In genomic region chr15:80831192-80831591, GRCh38 we compare ENCODE assay signal across 19 cellular contexts. TPM values are rescaled to one million over a fixed set of nuclear protein-coding genes. Genes with fewer than 3 reads are reported as not detected.
DNase-seq lines count a peak whose midpoint lies in the region; FAIRE-seq and TF ChIP-seq lines count a peak whose summit lies in the region.
"Had no signal": no experiment of that assay in that cellular context is flagged by ENCODE, and none has a peak within 500 bp of the region (broad histone marks: within the 10 kb centered on the region; RNA-seq: fewer than 3 reads in every experiment).

No MANE protein-coding gene starts in this region.

- H3K4me2 ChIP-seq in BLaER1 treated with 17β-estradiol and CSF1 and Interleukin-3, amounts not matched to agents 10 nM and 100 nM = peak overlapping the region in 9 of 11 experiments; percentile 45 to 91 (median 68); a peak in 17 of 22 replicates
- peak overlapping the region; percentile 27 for H3K4me2 ChIP-seq in H9 (ENCODE audit: insufficient read depth, insufficient read length, low read length)
- H3K4me2 ChIP-seq in H1 (ENCODE audit: insufficient read depth in 1 of 2, low read depth in 2 of 2, low read length in 2 of 2) = no peak overlapping the region; a peak in 1 of 4 replicates

- TF ChIP-seq POLR2A in H1 (IDR thresholded peaks at IDR 0.05; ENCODE audit: control extremely low read depth in 1 of 2, low read depth in 2 of 2, low read length in 2 of 2) = no peak

- H3K79me1 ChIP-seq in H9 (ENCODE audit: insufficient read depth, low read depth, low read length, poor library complexity, severe bottlenecking) (no peaks in the 10 kb centered on the region), H1 (ENCODE audit: low read depth, low read length) (no peaks in the 10 kb centered on the region)

- no peaks in the 10 kb centered on the region for H4K20me1 ChIP-seq in BLaER1 treated with 17β-estradiol and CSF1 and Interleukin-3, amounts not matched to agents 10 nM and 100 nM
- H4K20me1 ChIP-seq in H9 (ENCODE audit: control insufficient read depth, insufficient read depth, insufficient read length) (no peaks in the 10 kb centered on the region), H1 (replicated peaks in 1 of 2; ENCODE audit: control insufficient read depth in 1 of 2, insufficient read depth in 2 of 2, low read length in 2 of 2) (no peaks in the 10 kb centered on the region)

- H3K36me3 Mint-ChIP-seq in H9 (ENCODE audit: insufficient read depth in 1 of 3, low read depth in 3 of 3) (no peaks in the 10 kb centered on the region; a peak in 2 of 7 replicates), neural crest cell (ENCODE audit: low read depth) (no peaks in the 10 kb centered on the region)
- H3K36me3 Mint-ChIP-seq: CD14-positive monocyte; CD4-positive, alpha-beta memory T cell had no signal

- H3K27me3 Mint-ChIP-seq in H9 (ENCODE audit: low read depth) (peaks cover 2% of the 10 kb centered on the region; the same call in 1 of the 2 replicates), neural crest cell (ENCODE audit: low read depth) (no peaks in the 10 kb centered on the region)
- H3K27me3 Mint-ChIP-seq: CD4-positive, alpha-beta memory T cell had no signal

- peak overlapping the region in 1 of 3 experiments; percentile 88; a peak in 2 of 7 replicates for H3K27ac Mint-ChIP-seq in H9
- H3K27ac Mint-ChIP-seq in neural crest cell (ENCODE audit: unreplicated experiment) = peak overlapping the region; percentile 10
- H3K27ac Mint-ChIP-seq: CD14-positive monocyte; CD4-positive, alpha-beta memory T cell had no signal

- H2AFZ ChIP-seq in H9 (ENCODE audit: low read length) (no peak overlapping the region), H1 (ENCODE audit: low read length) (no peak overlapping the region)

- H2BK15ac ChIP-seq in H9 (ENCODE audit: low read depth, low read length) (no peak overlapping the region), H1 (ENCODE audit: low read length) (no peak overlapping the region)

- WGBS in H9 (ENCODE audit: extremely low coverage, insufficient read length, low lambda C conversion rate) = no CpG with 5 or more reads among the region's 7 CpGs
- WGBS in H1 (ENCODE audit: extremely low coverage in 1 of 2, insufficient coverage in 1 of 2, insufficient read length in 1 of 2, insufficient replicate concordance in 2 of 2, low coverage in 1 of 2, low lambda C conversion rate in 2 of 2, missing lambda C conversion rate in 1 of 2), 2 experiments = 84% methylated on average over 7 of the region's 7 CpGs; no CpG with 5 or more reads in 1 of the 2 experiments

- H3K27ac ChIP-seq in BLaER1 treated with 17β-estradiol and CSF1 and Interleukin-3, amounts not matched to agents 10 nM and 100 nM = peak overlapping the region in 4 of 11 experiments; percentile 3 to 33 (median 6); a peak in 2 of 22 replicates
- H3K27ac ChIP-seq in H9 (ENCODE audit: insufficient read length, low read depth, low read length) = peak overlapping the region; percentile 75
- no peak overlapping the region for H3K27ac ChIP-seq in H1 (ENCODE audit: low read depth, low read length)
- H3K27ac ChIP-seq: HL-60 had no signal

- H2BK5ac ChIP-seq in H9 (ENCODE audit: insufficient read length, low read length) = peak overlapping the region; percentile 5
- peak overlapping the region; percentile 95 for H2BK5ac ChIP-seq in H1 (ENCODE audit: low read depth, low read length)

- peak overlapping the region; percentile 93 for H2BK12ac ChIP-seq in H9 (ENCODE audit: insufficient read length, low read depth, low read length)
- H2BK12ac ChIP-seq in H1 (ENCODE audit: low read depth, low read length) = peak overlapping the region; percentile 82

- no peaks in the 10 kb centered on the region for H3K27me3 ChIP-seq in BLaER1 treated with 17β-estradiol and CSF1 and Interleukin-3, amounts not matched to agents 10 nM and 100 nM
- H3K27me3 ChIP-seq in H9 (ENCODE audit: insufficient read depth, low read length) (no peaks in the 10 kb centered on the region), H1 (replicated peaks in 1 of 4; ENCODE audit: control insufficient read depth in 3 of 4, extremely low read depth in 1 of 4, insufficient read depth in 3 of 4, low read length in 3 of 4) (no peaks in the 10 kb centered on the region)
- H3K27me3 ChIP-seq: BE2C had no signal

- TF ChIP-seq EP300 in H1 (IDR thresholded peaks at IDR 0.05; ENCODE audit: borderline replicate concordance in 1 of 2, low read depth in 2 of 2, low read length in 2 of 2) = no peak

- H3K4me3 ChIP-seq in BLaER1 treated with 17β-estradiol and CSF1 and Interleukin-3, amounts not matched to agents 10 nM and 100 nM = no peak overlapping the region
- H3K4me3 ChIP-seq in H1 (ENCODE audit: extremely low read depth in 1 of 4, insufficient read depth in 2 of 4, low read depth in 3 of 4, low read length in 4 of 4) = no peak overlapping the region
- H3K4me3 ChIP-seq: HAP-1 had no signal

- no peak overlapping the region for H4K5ac ChIP-seq in H9 (ENCODE audit: insufficient read length, low read depth, low read length)
- H4K5ac ChIP-seq in H1 (ENCODE audit: insufficient read length, low read depth, low read length) = no peak overlapping the region

- no peaks in the 10 kb centered on the region for H3K79me2 ChIP-seq in H9 (ENCODE audit: insufficient read depth, low read length)
- no peaks in the 10 kb centered on the region for H3K79me2 ChIP-seq in H1 (ENCODE audit: control insufficient read depth in 1 of 2, insufficient read depth in 2 of 2, low read length in 2 of 2)

- H3K23me2 ChIP-seq in H9 (ENCODE audit: insufficient read length, low read depth, low read length, poor library complexity, severe bottlenecking) (no peaks in the 10 kb centered on the region), H1 (ENCODE audit: low read depth, low read length) (no peaks in the 10 kb centered on the region)

- peak overlapping the region; percentile 25 for H4K8ac ChIP-seq in H9 (replicated peaks; ENCODE audit: insufficient read length, low read depth, low read length)
- H4K8ac ChIP-seq in H1 (ENCODE audit: extremely low read depth, insufficient read depth, low read length) = peak overlapping the region; percentile 66

- H4K91ac ChIP-seq in H9 (ENCODE audit: insufficient read length, low read depth, low read length) (peak overlapping the region; percentile 96), H1 (replicated peaks; ENCODE audit: insufficient read length, low read length) (peak overlapping the region; percentile 57)

- FAIRE-seq in H1 (lab: Jason Lieb, UNC) (no peak), frontal cortex (lab: Jason Lieb, UNC) (no peak)
- FAIRE-seq: A204.1 had no signal

- H3K56ac ChIP-seq in H9 (ENCODE audit: insufficient read length, low read depth, low read length) (no peak overlapping the region), H1 (replicated peaks; ENCODE audit: insufficient read length, low read depth, low read length) (no peak overlapping the region)

- no peak for TF ChIP-seq CTCF in H9 (conservative IDR thresholded peaks at IDR 0.05)
- TF ChIP-seq CTCF in H1 (IDR thresholded peaks at IDR 0.05; ENCODE audit: control extremely low read depth in 1 of 3, insufficient read depth in 1 of 3, low read depth in 1 of 3, low read length in 3 of 3) = no peak
- TF ChIP-seq CTCF in neural crest cell (conservative IDR thresholded peaks at IDR 0.05) = no peak

- H3K4me3 Mint-ChIP-seq in H9 (peak overlapping the region in 1 of 2 experiments; percentile 16; a peak in 1 of 5 replicates), neural crest cell (no peak overlapping the region)
- H3K4me3 Mint-ChIP-seq: CD14-positive monocyte; CD4-positive, alpha-beta memory T cell had no signal

- no peak for DNase-seq in H9
- DNase-seq in H1 (ENCODE audit: low read depth in 1 of 2, low spot score in 2 of 2) = no peak
- DNase-seq in neural crest cell (ENCODE audit: low read depth, low spot score) = no peak
- no peak for DNase-seq in superior temporal gyrus (ENCODE audit: extremely low spot score)
- DNase-seq in stimulated activated CD8-positive, alpha-beta memory T cell treated with anti-CD3 and anti-CD28 coated beads, Interleukin-4, amount 100 ng/mL, for 48 hours = no peak
- no peak for DNase-seq in NCI-H2107 treated with DMSO at 0.1 percent for 48 hours (lab: John Stamatoyannopoulos, UW; ENCODE audit: unreplicated experiment)
- DNase-seq in frontal cortex (ENCODE audit: low spot score in 2 of 2) = no peak
- DNase-seq: ACHN; BE2C; CD4-positive, alpha-beta memory T cell; DMS153; DMS79; GDM1; GOT3 had no signal

- POLR2A ChIA-PET in H1 (lab: Charles Lee; ENCODE audit: partially characterized antibody) = interaction anchor here (0.8 to 1.7 kb wide), 3 partner anchors 10 to 136 kb away, joined by 3 to 4 read pairs (median 4); no protein-coding TSS in a partner anchor

- H3K4me1 Mint-ChIP-seq in H9 = peaks cover 32 to 37% of the 10 kb centered on the region in 2 experiments
- H3K4me1 Mint-ChIP-seq in neural crest cell = no peaks in the 10 kb centered on the region
- H3K4me1 Mint-ChIP-seq: CD4-positive, alpha-beta memory T cell had no signal

- H2BK20ac ChIP-seq in H9 (ENCODE audit: low read depth, low read length, poor library complexity, severe bottlenecking) (no peak overlapping the region), H1 (ENCODE audit: low read length) (peak overlapping the region; percentile 96)

- no peak overlapping the region for H3K9ac ChIP-seq in BLaER1 treated with 17β-estradiol and CSF1 and Interleukin-3, amounts not matched to agents 10 nM and 100 nM
- H3K9ac ChIP-seq in H9 (ENCODE audit: extremely low read depth, insufficient read length, low read length) (no peak overlapping the region), H1 (replicated peaks in 1 of 4; ENCODE audit: extremely low read depth in 1 of 4, low read depth in 3 of 4, low read length in 3 of 4) (no peak overlapping the region)

- TF ChIP-seq RAD21 in H1 (IDR thresholded peaks at IDR 0.05 in 1 of 2, conservative IDR thresholded peaks at IDR 0.05 in 1 of 2; ENCODE audit: low read depth in 2 of 2, low read length in 2 of 2) = no peak

- CTCF ChIA-PET in H1 (lab: Charles Lee; ENCODE audit: partially characterized antibody) = interaction anchor here (0.5 to 2.8 kb wide), 11 partner anchors 10 to 962 kb away, joined by 3 to 10 read pairs (median 4); no protein-coding TSS in a partner anchor

- H2BK120ac ChIP-seq in H9 (ENCODE audit: low read depth, low read length, poor library complexity, severe bottlenecking) = no peak overlapping the region
- peak overlapping the region; percentile 84 for H2BK120ac ChIP-seq in H1 (replicated peaks; ENCODE audit: low read depth, low read length)

- H3T11ph ChIP-seq in H9 (ENCODE audit: low read length) = no peak overlapping the region

- no peak overlapping the region for H3K23ac ChIP-seq in H9 (ENCODE audit: insufficient read length, low read depth, low read length)
- no peak overlapping the region for H3K23ac ChIP-seq in H1 (ENCODE audit: insufficient read length)

- H3K9me3 Mint-ChIP-seq in H9 (no peaks in the 10 kb centered on the region), neural crest cell (no peaks in the 10 kb centered on the region)
- H3K9me3 Mint-ChIP-seq: CD14-positive monocyte; CD4-positive, alpha-beta memory T cell had no signal

- peak overlapping the region; percentile 69 for H3K14ac ChIP-seq in H9 (ENCODE audit: insufficient read depth, low read length)
- H3K14ac ChIP-seq in H1 (ENCODE audit: insufficient read length) = peak overlapping the region; percentile 43

- H2AK5ac ChIP-seq in H9 (ENCODE audit: insufficient read length, low read length) (no peak overlapping the region), H1 (ENCODE audit: low read depth, low read length) (peak overlapping the region; percentile 86)

- no peaks in the 10 kb centered on the region for H3K9me3 ChIP-seq in BLaER1 treated with 17β-estradiol and CSF1 and Interleukin-3, amounts not matched to agents 10 nM and 100 nM (replicated peaks in 1 of 11)
- H3K9me3 ChIP-seq in H9 (ENCODE audit: control insufficient read depth, low read depth, low read length) (no peaks in the 10 kb centered on the region), H1 (ENCODE audit: insufficient read depth in 2 of 2, low read depth in 1 of 2, low read length in 1 of 2) (no peaks in the 10 kb centered on the region)
- H3K9me3 ChIP-seq: BE2C, HAP-1 had no signal

- H3K4me1 ChIP-seq in BLaER1 treated with 17β-estradiol and CSF1 and Interleukin-3, amounts not matched to agents 10 nM and 100 nM = peaks cover 37 to 100% (median 83%) of the 10 kb centered on the region in 10 experiments
- H3K4me1 ChIP-seq in H9 (ENCODE audit: insufficient read depth, low read length) = peaks cover 13% of the 10 kb centered on the region
- H3K4me1 ChIP-seq in H1 (replicated peaks in 1 of 4; ENCODE audit: control insufficient read depth in 3 of 4, insufficient read depth in 4 of 4, low read length in 3 of 4) = peaks cover 2 to 11% (median 9%) of the 10 kb centered on the region in 4 experiments
- H3K4me1 ChIP-seq: BE2C had no signal

- no peaks in the 10 kb centered on the region for H3K36me3 ChIP-seq in BLaER1 treated with 17β-estradiol and CSF1 and Interleukin-3, amounts not matched to agents 10 nM and 100 nM
- no peaks in the 10 kb centered on the region; a peak in 1 of 8 replicates for H3K36me3 ChIP-seq in H1 (ENCODE audit: control insufficient read depth in 2 of 4, insufficient read depth in 4 of 4, low read length in 3 of 4)
- H3K36me3 ChIP-seq: BE2C, HAP-1 had no signal

- H3K4ac ChIP-seq in H9 (ENCODE audit: low read depth, low read length) (peak overlapping the region; percentile 12; the same call in 1 of the 2 replicates), H1 (replicated peaks; ENCODE audit: insufficient read length, low read depth, low read length) (peak overlapping the region; percentile 10)

- H3K18ac ChIP-seq in H9 (ENCODE audit: insufficient read length, low read depth, low read length) (peak overlapping the region; percentile 85), H1 (ENCODE audit: extremely low read depth, low read length) (peak overlapping the region; percentile 95; the same call in 1 of the 2 replicates)

RNA-seq across cellular contexts. Expression of gene CEMIP, which starts 52.0 kb away (rescaled TPM):
- total RNA-seq in H9 (2021) (0.09 and 0.26 TPM in 2 replicates), neural crest cell (0.30 and 0.33 TPM in 2 replicates), frontal cortex (3.7 TPM)
- total RNA-seq in H1 (2021; fragmentation: NEBNext Ultra II Directional; extraction: Animal tissue kit (Norgen Biotek cat#: 25700)) = 0.60 and 1.8 TPM in 2 replicates
- 0.11 and 0.16 TPM in 2 replicates for polyA plus RNA-seq in H1 (2011; rRNA removed)
- 0.40 TPM for polyA plus RNA-seq in H1 (2011; cell fraction: cytosol; rRNA removed)
- 0.37 TPM for polyA plus RNA-seq in H1 (2011; cell fraction: nucleus; rRNA removed)
- polyA plus RNA-seq in H1 (2012, experiment 1 of 2) = 1.2 to 1.6 TPM (median 1.3 TPM) in 4 replicates
- 0.24 TPM for polyA plus RNA-seq in H1 (2012, experiment 2 of 2)
- polyA plus RNA-seq in H1 (2013, experiment 1 of 2) = 2.0 TPM
- 1.8 TPM for polyA plus RNA-seq in H1 (2013, experiment 2 of 2)
- polyA minus RNA-seq in H1 (2011; rRNA and poly(A)+ RNA removed) = 0.20 and 0.88 TPM in 2 replicates
- not detected for polyA minus RNA-seq in H1 (2011; cell fraction: cytosol; rRNA and poly(A)+ RNA removed)
- 1.00 TPM for polyA minus RNA-seq in H1 (2011; cell fraction: nucleus; rRNA and poly(A)+ RNA removed)
- polyA plus RNA-seq: CD14-positive monocyte had no signal

Comparison
In these comparisons a context has a peak if more than half of its experiments do, and no peak if none do; other contexts are left out.
1. H3K4me2 ChIP-seq: peak in BLaER1 treated with 17β-estradiol and CSF1 and Interleukin-3, amounts not matched to agents 10 nM and 100 nM (9 of 11) and H9 (single experiment); none in H1 (0 of 2).